Comparison of ENCODE assay signal across 1 cellular context in genomic region chr11:76564400-76564799, GRCh38.
TF ChIP-seq lines count a peak whose summit lies in the region.

No MANE protein-coding gene starts in this region.

TF ChIP-seq in HepG2, 621 proteins besides CTCF, POLR2A, EP300 and RAD21 (continued from another document):
- no peak for TF ChIP-seq PREB (CRISPR knock-in tag; IDR thresholded peaks at IDR 0.05)
